ENCODE assay signal across 12 cellular contexts in genomic region chr13:114147803-114148520, GRCh38. TPM values are rescaled to one million over a fixed set of nuclear protein-coding genes. Genes with fewer than 3 reads are reported as not detected.
A peak's percentile ranks its signal among the peaks of the same experiment; 100 is the strongest.
DNase-seq lines count a peak whose midpoint lies in the region; ATAC-seq and TF ChIP-seq lines count a peak whose summit lies in the region.
"Had no signal": no experiment of that assay in that cellular context is flagged by ENCODE, and none has a peak within 500 bp of the region (broad histone marks: within the 10 kb centered on the region; RNA-seq: fewer than 3 reads in every experiment).

No MANE protein-coding gene starts in this region.

- ATAC-seq in GM18505 (IDR thresholded peaks at IDR 0.05; ENCODE audit: unreplicated experiment) (peak; percentile 9), GM21515 (IDR thresholded peaks at IDR 0.05; ENCODE audit: unreplicated experiment) (peak; percentile 23), HG03432 (IDR thresholded peaks at IDR 0.05; ENCODE audit: unreplicated experiment) (peak; percentile 27)
- peak; percentile 23 for ATAC-seq in effector memory CD8-positive, alpha-beta T cell (replicated peaks)

- peaks cover 62 to 78% of the 10 kb centered on the region in 2 donors for H3K4me1 Mint-ChIP-seq in effector memory CD8-positive, alpha-beta T cell (ENCODE audit: low read depth in 2 of 2)
- peaks cover 25% of the 10 kb centered on the region for H3K4me1 Mint-ChIP-seq in glutamatergic neuron (ENCODE audit: low read depth, unreplicated experiment)

- peak overlapping the region; percentile 98 to 99 for H3K27ac Mint-ChIP-seq in effector memory CD8-positive, alpha-beta T cell
- no peak overlapping the region for H3K27ac Mint-ChIP-seq in glutamatergic neuron (ENCODE audit: unreplicated experiment)

- peaks cover 21% of the 10 kb centered on the region for H3K36me3 Mint-ChIP-seq in effector memory CD8-positive, alpha-beta T cell (ENCODE audit: insufficient read depth)
- H3K36me3 Mint-ChIP-seq in glutamatergic neuron (ENCODE audit: unreplicated experiment) = no peaks in the 10 kb centered on the region

- DNase-seq in effector memory CD8-positive, alpha-beta T cell = no peak
- DNase-seq in glutamatergic neuron (no peak), pons (ENCODE audit: low spot score) (no peak), NCI-H2029 treated with DMSO at 0.1 percent for 48 hours (lab: John Stamatoyannopoulos, UW) (no peak), erythroblast (lab: John Stamatoyannopoulos, UW) (no peak)

- TF ChIP-seq POLR2A in GM18505 (IDR thresholded peaks at IDR 0.05; ENCODE audit: borderline replicate concordance, extremely low read depth, insufficient read depth, insufficient read length) = no peak
- no peak for TF ChIP-seq POLR2A in erythroblast (IDR thresholded peaks at IDR 0.05; ENCODE audit: low read length)

- no peaks in the 10 kb centered on the region for H3K9me3 Mint-ChIP-seq in effector memory CD8-positive, alpha-beta T cell
- H3K9me3 Mint-ChIP-seq in glutamatergic neuron (ENCODE audit: unreplicated experiment) = peaks cover 10% of the 10 kb centered on the region

- H3K4me3 Mint-ChIP-seq in effector memory CD8-positive, alpha-beta T cell = peak overlapping the region; percentile 87
- H3K4me3 Mint-ChIP-seq in glutamatergic neuron (ENCODE audit: unreplicated experiment) = no peak overlapping the region

- no peaks in the 10 kb centered on the region for H3K27me3 Mint-ChIP-seq in effector memory CD8-positive, alpha-beta T cell
- peaks cover 5% of the 10 kb centered on the region for H3K27me3 Mint-ChIP-seq in glutamatergic neuron (ENCODE audit: unreplicated experiment)

- TF ChIP-seq CTCF in glutamatergic neuron (IDR thresholded peaks at IDR 0.05; ENCODE audit: partially characterized antibody, unreplicated experiment) = no peak

RNA-seq across cellular contexts. Expression of gene RASA3, which starts 15.5 kb away (rescaled TPM):
- total RNA-seq in glutamatergic neuron (ENCODE audit: unreplicated experiment) = 15.2 TPM

RNA-seq across cellular contexts. Expression of gene CFAP97D2, which starts 31.1 kb away (rescaled TPM):
- total RNA-seq in glutamatergic neuron (ENCODE audit: unreplicated experiment) = not detected
- total RNA-seq: cardiac muscle cell, glomerular endothelial cell, MCF 10A, OCI-LY7 had no signal
